ENCODE assay signal across 16 cellular contexts in genomic region chr6:110800181-110800838, GRCh38.
"Had no signal": no experiment of that assay in that cellular context is flagged by ENCODE, and none has a peak within 500 bp of the region (broad histone marks: within the 10 kb centered on the region; RNA-seq: fewer than 3 reads in every experiment).

No MANE protein-coding gene starts in this region.

- ATAC-seq: left cardiac atrium; naive thymus-derived CD8-positive, alpha-beta T cell had no signal

- H3K36me3 ChIP-seq: colonic mucosa, right atrium auricular region, stomach, thoracic aorta, transverse colon had no signal

- H3K4me3 ChIP-seq: colonic mucosa, hepatocyte, right atrium auricular region, stomach, thoracic aorta, transverse colon had no signal

- H3K27ac ChIP-seq: colonic mucosa, hepatocyte, right atrium auricular region, stomach, thoracic aorta, transverse colon had no signal

- H3K4me1 ChIP-seq: colonic mucosa, right atrium auricular region, stomach had no signal

- H3K9me3 ChIP-seq: colonic mucosa, right atrium auricular region, stomach, thoracic aorta, transverse colon had no signal

- H3K27me3 ChIP-seq: colonic mucosa, hepatocyte, right atrium auricular region, stomach, transverse colon had no signal

- H3K27me3 Mint-ChIP-seq: naive thymus-derived CD8-positive, alpha-beta T cell had no signal

- DNase-seq: colonic mucosa; effector CD4-positive, alpha-beta T cell; foreskin melanocyte; head of caudate nucleus; kidney; left cardiac atrium; naive thymus-derived CD8-positive, alpha-beta T cell; small intestine; stimulated activated CD4-positive, alpha-beta T cell treated with anti-CD3 and anti-CD28 coated beads, Interleukin-12 subunit alpha, Interleukin-12 subunit beta, amount 100 ng/mL, for 4 hours; stimulated activated naive CD4-positive, alpha-beta T cell; stomach; substantia nigra; transverse colon had no signal
